ENCODE assay signal across 1 cellular context in genomic region chr1:29032839-29033238, GRCh38.
TF ChIP-seq lines count a peak whose summit lies in the region.

No MANE protein-coding gene starts in this region.

TF ChIP-seq in K562, 482 proteins besides CTCF, POLR2A, EP300 and RAD21 (continued from another document):
- TF ChIP-seq PML (IDR thresholded peaks at IDR 0.05; ENCODE audit: low read length): peak; percentile 94
- TF ChIP-seq SMC3 (conservative IDR thresholded peaks at IDR 0.05; ENCODE audit: insufficient read depth, low read depth, low read length): no peak
- TF ChIP-seq ILF3 (IDR thresholded peaks at IDR 0.05; ENCODE audit: borderline replicate concordance): no peak
- peak; percentile 61; the same call in 1 of the 2 replicates for TF ChIP-seq ZNF584 (CRISPR knock-in tag; IDR thresholded peaks at IDR 0.05; ENCODE audit: low read depth)
- TF ChIP-seq MXI1 (IDR thresholded peaks at IDR 0.05; ENCODE audit: low read depth, low read length): no peak
- no peak for TF ChIP-seq CBFB (CRISPR knock-in tag; IDR thresholded peaks at IDR 0.05)
- TF ChIP-seq TBL1XR1 (IDR thresholded peaks at IDR 0.05; ENCODE audit: low read length in 2 of 2): peak in 1 of 2 experiments; percentile 86; a peak in 1 of 4 replicates
- no peak for TF ChIP-seq ASH1L (IDR thresholded peaks at IDR 0.05; ENCODE audit: borderline replicate concordance, low read depth, partially characterized antibody)
- TF ChIP-seq POLR2AphosphoS2 (IDR thresholded peaks at IDR 0.05; ENCODE audit: low read length): no peak
- TF ChIP-seq CTCFL (IDR thresholded peaks at IDR 0.05; ENCODE audit: borderline replicate concordance, insufficient read depth, low read depth, low read length, poor library complexity, severe bottlenecking): no peak
- no peak for TF ChIP-seq KLF10 (CRISPR knock-in tag; IDR thresholded peaks at IDR 0.05)
- TF ChIP-seq THAP7 (CRISPR knock-in tag; IDR thresholded peaks at IDR 0.05): no peak
- TF ChIP-seq ZNF3 (CRISPR knock-in tag; IDR thresholded peaks at IDR 0.05): no peak
- TF ChIP-seq BRD9 (IDR thresholded peaks at IDR 0.05; ENCODE audit: low read depth, partially characterized antibody): no peak
- no peak for TF ChIP-seq EWSR1 (IDR thresholded peaks at IDR 0.05; ENCODE audit: borderline replicate concordance, low read depth, partially characterized antibody)
- TF ChIP-seq HSF4 (CRISPR knock-in tag; IDR thresholded peaks at IDR 0.05; ENCODE audit: borderline replicate concordance): no peak
- TF ChIP-seq PATZ1 (CRISPR knock-in tag; IDR thresholded peaks at IDR 0.05; ENCODE audit: borderline replicate concordance): no peak
- TF ChIP-seq CREB3L1 (IDR thresholded peaks at IDR 0.05; ENCODE audit: borderline replicate concordance, low read depth): 0 out of 2 replicates have a peak, but pooled peaks have one; percentile 23
- peak; percentile 99 for TF ChIP-seq CCNT2 (IDR thresholded peaks at IDR 0.05; ENCODE audit: borderline replicate concordance, extremely low read depth, insufficient read length, low read depth, low read length)
- no peak for TF ChIP-seq SP1 (CRISPR knock-in tag; IDR thresholded peaks at IDR 0.05)
- TF ChIP-seq PURB (CRISPR knock-in tag; IDR thresholded peaks at IDR 0.05; ENCODE audit: low read depth): no peak
